1 cellular context compared by ENCODE assay signal in the genomic region with DNA sequence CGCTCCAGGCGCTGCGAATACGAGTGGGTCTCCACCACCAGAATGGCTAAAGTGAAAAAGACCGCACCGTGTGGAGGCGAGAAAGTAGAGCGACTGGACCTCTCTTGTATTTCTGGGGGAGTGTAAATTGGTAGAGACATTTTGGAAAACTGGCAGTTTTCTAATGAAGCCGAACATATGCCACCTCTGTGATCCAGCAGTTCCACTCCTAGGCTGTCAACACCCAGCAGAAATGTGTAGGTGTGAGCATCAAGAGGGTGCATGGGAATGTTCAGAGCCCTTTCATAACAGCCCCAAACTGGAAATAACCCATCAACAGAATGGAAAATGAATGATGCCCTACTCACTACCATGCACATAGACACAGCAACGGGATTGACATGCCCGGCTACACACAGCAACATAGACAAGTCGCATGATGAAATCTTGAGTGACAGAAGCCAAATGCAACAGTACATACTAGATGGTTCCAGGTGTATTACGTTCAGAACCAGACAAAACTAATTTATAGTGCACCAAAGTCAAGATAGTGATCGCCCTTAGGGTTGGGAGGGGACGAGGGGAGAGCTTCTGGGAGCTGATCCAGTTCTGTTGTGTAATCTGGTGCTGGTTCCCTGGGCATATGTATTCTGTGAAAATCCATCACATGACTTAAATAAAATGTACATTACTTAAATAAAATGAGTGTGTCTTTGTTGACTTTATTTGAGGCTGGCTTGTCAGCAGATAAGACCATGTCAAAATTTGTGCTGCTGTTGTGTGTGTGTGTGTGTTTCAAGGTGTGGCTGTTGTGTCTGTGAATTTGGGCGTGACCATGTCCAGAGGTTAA.
TF ChIP-seq lines count a peak whose summit lies in the region.

No MANE protein-coding gene starts in this region.

TF ChIP-seq in HepG2, 621 proteins besides CTCF, POLR2A, EP300 and RAD21 (continued from another document):
- TF ChIP-seq, protein P1, sequence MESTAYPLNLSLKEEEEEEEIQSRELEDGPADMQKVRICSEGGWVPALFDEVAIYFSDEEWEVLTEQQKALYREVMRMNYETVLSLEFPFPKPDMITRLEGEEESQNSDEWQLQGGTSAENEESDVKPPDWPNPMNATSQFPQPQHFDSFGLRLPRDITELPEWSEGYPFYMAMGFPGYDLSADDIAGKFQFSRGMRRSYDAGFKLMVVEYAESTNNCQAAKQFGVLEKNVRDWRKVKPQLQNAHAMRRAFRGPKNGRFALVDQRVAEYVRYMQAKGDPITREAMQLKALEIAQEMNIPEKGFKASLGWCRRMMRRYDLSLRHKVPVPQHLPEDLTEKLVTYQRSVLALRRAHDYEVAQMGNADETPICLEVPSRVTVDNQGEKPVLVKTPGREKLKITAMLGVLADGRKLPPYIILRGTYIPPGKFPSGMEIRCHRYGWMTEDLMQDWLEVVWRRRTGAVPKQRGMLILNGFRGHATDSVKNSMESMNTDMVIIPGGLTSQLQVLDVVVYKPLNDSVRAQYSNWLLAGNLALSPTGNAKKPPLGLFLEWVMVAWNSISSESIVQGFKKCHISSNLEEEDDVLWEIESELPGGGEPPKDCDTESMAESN (CRISPR knock-in tag; conservative IDR thresholded peaks at IDR 0.05) = no peak
- no peak for TF ChIP-seq ZNF382 (CRISPR knock-in tag; IDR thresholded peaks at IDR 0.05; ENCODE audit: borderline replicate concordance)
- no peak; the same call in 1 of the 2 replicates for TF ChIP-seq ZNF7 (CRISPR knock-in tag; IDR thresholded peaks at IDR 0.05)
- TF ChIP-seq ZNF451 (CRISPR knock-in tag; IDR thresholded peaks at IDR 0.05) = no peak
- no peak for TF ChIP-seq IRF2 (CRISPR knock-in tag; IDR thresholded peaks at IDR 0.05)
